Comparison of ENCODE assay signal across 9 cellular contexts in genomic region chr17:46044286-46044928, GRCh38. TPM values are rescaled to one million over a fixed set of nuclear protein-coding genes. Genes with fewer than 3 reads are reported as not detected.
DNase-seq lines count a peak whose midpoint lies in the region; ATAC-seq and TF ChIP-seq lines count a peak whose summit lies in the region.
"Had no signal": no experiment of that assay in that cellular context is flagged by ENCODE, and none has a peak within 500 bp of the region (broad histone marks: within the 10 kb centered on the region; RNA-seq: fewer than 3 reads in every experiment).

No MANE protein-coding gene starts in this region.

- no peak overlapping the region for H3K4me3 ChIP-seq in AG10803 (ENCODE audit: low read length)
- H3K4me3 ChIP-seq in mucosa of descending colon, result no peak overlapping the region

- peak; percentile 89 for ATAC-seq in mucosa of descending colon
- peak; percentile 61 for ATAC-seq in stimulated activated naive CD8-positive, alpha-beta T cell treated with anti-CD3 and anti-CD28 coated beads, Interleukin-15, Interleukin-2, amounts not matched to agents 100 U/mL and 50 U/mL, for 24 hours

- no peaks in the 10 kb centered on the region for H3K9me3 ChIP-seq in mucosa of descending colon

- intact Hi-C loops in mucosa of descending colon (cut with DNase I, micrococcal nuclease), result loop anchor here (5.0 to 10.0 kb wide), 2 partner anchors 150 to 168 kb away; partner anchors contain the start of gene KANSL1 (in 1 of the 2)

- DNase-seq in AG10803 (ENCODE audit: low read depth), result peak; percentile 92
- DNase-seq in H4 (ENCODE audit: low spot score), result peak; percentile 89
- DNase-seq in NCI-H460 (ENCODE audit: extremely low read depth, low read depth), result peak; percentile 78
- peak; percentile 51 for DNase-seq in activated CD4-positive, alpha-beta T cell treated with anti-CD3 and anti-CD28 coated beads, Interleukin-2, amount 50 U/mL, for 1 hour
- DNase-seq in epidermal melanocyte (ENCODE audit: insufficient read length, low spot score), result peak; percentile 59
- peak in 2 of 3 donors; percentile 49 to 95 for DNase-seq in mucosa of descending colon
- peak; percentile 51 for DNase-seq in stimulated activated naive CD8-positive, alpha-beta T cell treated with anti-CD3 and anti-CD28 coated beads, Interleukin-15, Interleukin-2, amounts not matched to agents 100 U/mL and 50 U/mL, for 24 hours
- no peak for DNase-seq in NCI-H187 (lab: John Stamatoyannopoulos, UW)

- TF ChIP-seq CTCF in AG10803 (conservative IDR thresholded peaks at IDR 0.05; ENCODE audit: low read length), result peak; percentile 91
- TF ChIP-seq CTCF in mucosa of descending colon (IDR thresholded peaks at IDR 0.05), result peak; percentile 40

- H3K36me3 ChIP-seq in mucosa of descending colon (ENCODE audit: low read depth), result no peaks in the 10 kb centered on the region

- H3K4me1 ChIP-seq in mucosa of descending colon (ENCODE audit: low read depth), result peaks cover 28% of the 10 kb centered on the region

RNA-seq across cellular contexts. Expression of gene STH, which starts 45.4 kb away (rescaled TPM):
- not detected in 2 replicates for total RNA-seq in H4 (2014; rRNA removed; shearing (Covaris generic))
- not detected in 2 replicates for total RNA-seq in NCI-H460 (2014; rRNA removed; shearing (Covaris generic))
- not detected in 2 replicates for polyA plus RNA-seq in NCI-H460 (2014; cell fraction: nucleus; rRNA removed)
- total RNA-seq in mucosa of descending colon, result not detected
- total RNA-seq: subcutaneous adipose tissue had no signal

Comparison
In these comparisons a context has a peak if more than half of its experiments do, and no peak if none do; other contexts are left out.
1. DNase-seq: peak in AG10803 (single experiment), H4 (single experiment), NCI-H460 (single experiment), activated CD4-positive, alpha-beta T cell treated with anti-CD3 and anti-CD28 coated beads, Interleukin-2, amount 50 U/mL, for 1 hour (single experiment), epidermal melanocyte (single experiment), mucosa of descending colon (2 of 3) and stimulated activated naive CD8-positive, alpha-beta T cell treated with anti-CD3 and anti-CD28 coated beads, Interleukin-15, Interleukin-2, amounts not matched to agents 100 U/mL and 50 U/mL, for 24 hours (single experiment); none in NCI-H187 (0 of 2).